Comparison of ENCODE assay signal across 24 cellular contexts in the genomic region with DNA sequence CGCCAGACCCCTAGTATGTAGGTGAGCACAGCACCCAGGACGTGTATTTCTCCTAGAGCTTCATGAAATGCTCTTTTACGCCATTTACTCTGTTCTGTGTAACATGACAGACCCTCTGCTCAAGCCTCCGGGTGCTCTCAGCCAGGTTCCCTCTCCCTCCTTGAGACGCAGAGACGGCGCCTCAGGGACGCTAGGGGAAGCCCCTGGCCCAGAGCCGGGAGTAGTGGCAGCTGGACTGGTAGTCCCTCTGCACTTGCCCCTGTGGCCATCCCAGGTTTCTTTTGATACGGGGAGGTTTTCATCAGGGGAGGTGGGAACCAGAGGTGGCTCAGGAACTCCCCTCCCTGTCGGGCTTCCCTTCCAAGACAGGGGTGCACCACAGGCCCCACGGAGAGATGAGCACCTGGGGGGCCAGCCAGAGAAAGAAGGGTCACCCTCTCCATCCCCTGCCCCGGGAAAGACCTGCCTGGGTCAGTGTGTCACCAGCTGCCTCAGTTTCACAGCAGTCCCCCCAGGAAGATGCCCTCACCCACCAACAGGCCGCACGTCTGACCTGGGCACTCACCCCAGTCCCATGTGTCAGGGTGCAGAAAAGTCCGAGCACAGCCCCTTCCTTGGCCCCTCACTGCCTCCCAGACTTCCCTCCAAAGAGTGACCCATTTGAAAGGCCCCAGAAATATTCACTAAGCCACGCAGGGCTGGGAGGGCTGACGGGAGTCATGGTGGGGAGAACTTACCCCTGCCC.
"Had no signal": no experiment of that assay in that cellular context is flagged by ENCODE, and none has a peak within 500 bp of the region (broad histone marks: within the 10 kb centered on the region; RNA-seq: fewer than 3 reads in every experiment).

No MANE protein-coding gene starts in this region.

- H3K9ac ChIP-seq: neural progenitor cell had no signal

- H3K27ac Mint-ChIP-seq: effector memory CD8-positive, alpha-beta T cell; immature natural killer cell; mesothelial cell of epicardium; naive B cell; nephron; neural progenitor cell; stimulated activated memory B cell treated with anti-CD40 and anti-IgM and Interleukin-4, amounts not matched to agents 10 μg/mL and 1 μg/mL and 100 μg/mL, for 72 hours; stimulated activated naive CD8-positive, alpha-beta T cell treated with anti-CD3 and anti-CD28 coated beads, Interleukin-15, Interleukin-2, amounts not matched to agents 100 ng/mL and 50 ng/mL, for 24 hours had no signal

- H2AFZ ChIP-seq: neural progenitor cell had no signal

- H3K9me3 ChIP-seq: colonic mucosa, mucosa of descending colon, ovary, right lobe of liver, thoracic aorta, tibial nerve, vagina had no signal

- H3K9me3 Mint-ChIP-seq: central memory CD8-positive, alpha-beta T cell; effector memory CD8-positive, alpha-beta T cell; immature natural killer cell; mesothelial cell of epicardium; naive B cell; nephron; stimulated activated memory B cell treated with anti-CD40 and anti-IgM and Interleukin-4, amounts not matched to agents 10 μg/mL and 1 μg/mL and 100 μg/mL, for 72 hours; stimulated activated naive CD8-positive, alpha-beta T cell treated with anti-CD3 and anti-CD28 coated beads, Interleukin-15, Interleukin-2, amounts not matched to agents 100 ng/mL and 50 ng/mL, for 24 hours had no signal

- H3K4me1 ChIP-seq: colonic mucosa, neural progenitor cell, tibial nerve, vagina had no signal

- H3K4me3 ChIP-seq: colonic mucosa, mucosa of descending colon, neural progenitor cell, ovary, right lobe of liver, smooth muscle cell, thoracic aorta, tibial nerve, vagina had no signal

- H3K4me2 ChIP-seq: neural progenitor cell, smooth muscle cell had no signal

- H3K36me3 Mint-ChIP-seq: immature natural killer cell; mesothelial cell of epicardium; naive B cell; neural progenitor cell; stimulated activated memory B cell treated with anti-CD40 and anti-IgM and Interleukin-4, amounts not matched to agents 10 μg/mL and 1 μg/mL and 100 μg/mL, for 72 hours had no signal

- H3K27ac ChIP-seq: colonic mucosa, neural progenitor cell, ovary, right lobe of liver, thoracic aorta, tibial nerve, vagina had no signal

- H3K27me3 ChIP-seq: colonic mucosa, neural progenitor cell, ovary, right lobe of liver, tibial nerve, vagina had no signal

- H3K36me3 ChIP-seq: colonic mucosa, neural progenitor cell, ovary, right lobe of liver, thoracic aorta, tibial nerve, vagina had no signal

- ATAC-seq: effector memory CD8-positive, alpha-beta T cell; left ventricle myocardium superior; mucosa of descending colon; right lobe of liver; stimulated activated memory B cell treated with anti-CD40 and anti-IgM and Interleukin-4, amounts not matched to agents 10 μg/mL and 1 μg/mL and 100 μg/mL, for 72 hours had no signal

- H3K4me1 Mint-ChIP-seq: central memory CD8-positive, alpha-beta T cell; immature natural killer cell; mesothelial cell of epicardium; naive B cell; stimulated activated memory B cell treated with anti-CD40 and anti-IgM and Interleukin-4, amounts not matched to agents 10 μg/mL and 1 μg/mL and 100 μg/mL, for 72 hours had no signal

- H3K4me3 Mint-ChIP-seq: central memory CD8-positive, alpha-beta T cell; effector memory CD8-positive, alpha-beta T cell; immature natural killer cell; mesothelial cell of epicardium; naive B cell; nephron; neural progenitor cell; stimulated activated memory B cell treated with anti-CD40 and anti-IgM and Interleukin-4, amounts not matched to agents 10 μg/mL and 1 μg/mL and 100 μg/mL, for 72 hours; stimulated activated naive CD8-positive, alpha-beta T cell treated with anti-CD3 and anti-CD28 coated beads, Interleukin-15, Interleukin-2, amounts not matched to agents 100 ng/mL and 50 ng/mL, for 24 hours had no signal

- DNase-seq: colonic mucosa; effector memory CD8-positive, alpha-beta T cell; hypothalamus; immature natural killer cell; left ventricle myocardium superior; mesenchymal stem cell; mucosa of descending colon; naive B cell; nucleus accumbens; ovary; retina; right lobe of liver; stimulated activated CD4-positive, alpha-beta T cell treated with anti-CD3 and anti-CD28 coated beads, Interleukin-2, amount 100 ng/mL, for 24 hours; stimulated activated CD4-positive, alpha-beta T cell treated with anti-CD3 and anti-CD28 coated beads, Interleukin-4, amount 100 ng/mL, for 24 hours had no signal
